In genomic region chr12:113239811-113240331, GRCh38 we compare ENCODE assay signal across 9 cellular contexts. TPM values are rescaled to one million over a fixed set of nuclear protein-coding genes. Genes with fewer than 3 reads are reported as not detected.
DNase-seq lines count a peak whose midpoint lies in the region; ATAC-seq and TF ChIP-seq lines count a peak whose summit lies in the region.
"Had no signal": no experiment of that assay in that cellular context is flagged by ENCODE, and none has a peak within 500 bp of the region (broad histone marks: within the 10 kb centered on the region; RNA-seq: fewer than 3 reads in every experiment).

No MANE protein-coding gene starts in this region.

- H2AFZ ChIP-seq in OCI-LY7 (ENCODE audit: low read length), result no peak overlapping the region

- no peaks in the 10 kb centered on the region for H3K9me2 ChIP-seq in OCI-LY7 (ENCODE audit: insufficient read depth, low read length)

- H3K36me3 ChIP-seq in CD4-positive, CD25-positive, alpha-beta regulatory T cell (ENCODE audit: control insufficient read depth, insufficient read depth, low read length), result peaks cover 22% of the 10 kb centered on the region
- H3K36me3 ChIP-seq in OCI-LY7 (ENCODE audit: insufficient read depth, low read length) (peaks cover 96% of the 10 kb centered on the region), rectal smooth muscle tissue (ENCODE audit: control insufficient read depth, insufficient read depth, low read length) (peaks cover 3% of the 10 kb centered on the region), MG63 (no peaks in the 10 kb centered on the region; the same call in 1 of the 2 replicates)

- H3K4me3 Mint-ChIP-seq in CD4-positive, CD25-positive, alpha-beta regulatory T cell, result no peak overlapping the region
- H3K4me3 Mint-ChIP-seq in activated naive CD8-positive, alpha-beta T cell treated with anti-CD3 and anti-CD28 coated beads, Interleukin-2, amount 50 U/mL, for 24 hours, result no peak overlapping the region

- H3K27ac ChIP-seq in CD4-positive, CD25-positive, alpha-beta regulatory T cell (ENCODE audit: insufficient read depth, low read length, poor library complexity, severe bottlenecking), result no peak overlapping the region
- peak overlapping the region; percentile 11 for H3K27ac ChIP-seq in OCI-LY7 (ENCODE audit: low read depth, low read length, poor library complexity, severe bottlenecking)
- peak overlapping the region; percentile 46 for H3K27ac ChIP-seq in rectal smooth muscle tissue (ENCODE audit: low read depth, low read length)

- H3K27me3 Mint-ChIP-seq in CD4-positive, CD25-positive, alpha-beta regulatory T cell, result no peaks in the 10 kb centered on the region
- no peaks in the 10 kb centered on the region for H3K27me3 Mint-ChIP-seq in activated naive CD8-positive, alpha-beta T cell treated with anti-CD3 and anti-CD28 coated beads, Interleukin-2, amount 50 U/mL, for 24 hours

- H3K36me3 Mint-ChIP-seq in CD4-positive, CD25-positive, alpha-beta regulatory T cell, result peaks cover 30% of the 10 kb centered on the region
- peaks cover 17% of the 10 kb centered on the region for H3K36me3 Mint-ChIP-seq in activated naive CD8-positive, alpha-beta T cell treated with anti-CD3 and anti-CD28 coated beads, Interleukin-2, amount 50 U/mL, for 24 hours (ENCODE audit: low read depth)

- peak overlapping the region; percentile 38; the same call in 1 of the 2 replicates for H3K4me2 ChIP-seq in OCI-LY7 (ENCODE audit: low read length)

- no peaks in the 10 kb centered on the region for H3K9me3 Mint-ChIP-seq in CD4-positive, CD25-positive, alpha-beta regulatory T cell
- H3K9me3 Mint-ChIP-seq in activated naive CD8-positive, alpha-beta T cell treated with anti-CD3 and anti-CD28 coated beads, Interleukin-2, amount 50 U/mL, for 24 hours, result no peaks in the 10 kb centered on the region

- peak overlapping the region in 2 of 3 donors; percentile 6 to 27 for H3K27ac Mint-ChIP-seq in CD4-positive, CD25-positive, alpha-beta regulatory T cell
- no peak overlapping the region for H3K27ac Mint-ChIP-seq in activated naive CD8-positive, alpha-beta T cell treated with anti-CD3 and anti-CD28 coated beads, Interleukin-2, amount 50 U/mL, for 24 hours

- CTCF ChIA-PET in OCI-LY7 (lab: Charles Lee; ENCODE audit: unreplicated experiment), result no interaction called here

- POLR2A ChIA-PET in OCI-LY7 (lab: Charles Lee), result interaction anchor here (1.2 kb wide), 1 partner anchor 19 kb away, joined by 3 read pairs; the partner anchor contains the start of gene TPCN1

- no peak for DNase-seq in CD4-positive, CD25-positive, alpha-beta regulatory T cell
- DNase-seq in OCI-LY7 (ENCODE audit: low spot score) (no peak), cardiac septum (ENCODE audit: low spot score) (peak; percentile 73), 8988T (no peak), MG63 (no peak)
- DNase-seq in activated naive CD8-positive, alpha-beta T cell treated with anti-CD3 and anti-CD28 coated beads, Interleukin-2, amount 50 U/mL, for 24 hours, result no peak
- DNase-seq: NCI-H748 treated with DMSO at 0.1 percent for 48 hours had no signal

- TF ChIP-seq CTCF in OCI-LY7 (conservative IDR thresholded peaks at IDR 0.05; ENCODE audit: low read length), result no peak

- no TSS peak for BruUV-seq in OCI-LY7 (replicated peaks; lab: Mats Ljungman, UMichigan)

- H3K9ac ChIP-seq in rectal smooth muscle tissue (ENCODE audit: low read length), result peak overlapping the region; percentile 56

- no peak for ATAC-seq in CD4-positive, CD25-positive, alpha-beta regulatory T cell (ENCODE audit: low read depth in 2 of 2)
- no peak for ATAC-seq in activated naive CD8-positive, alpha-beta T cell treated with anti-CD3 and anti-CD28 coated beads, Interleukin-2, amount 50 U/mL, for 24 hours
- ATAC-seq in HG02981 (IDR thresholded peaks at IDR 0.05; ENCODE audit: unreplicated experiment), result no peak

- no peaks in the 10 kb centered on the region for H3K9me3 ChIP-seq in CD4-positive, CD25-positive, alpha-beta regulatory T cell (ENCODE audit: control insufficient read depth in 2 of 2, low read length in 2 of 2)
- no peaks in the 10 kb centered on the region for H3K9me3 ChIP-seq in OCI-LY7 (ENCODE audit: low read length)
- no peaks in the 10 kb centered on the region for H3K9me3 ChIP-seq in MG63

- no peaks in the 10 kb centered on the region for H3K4me1 ChIP-seq in CD4-positive, CD25-positive, alpha-beta regulatory T cell (ENCODE audit: control insufficient read depth, insufficient read depth, low read length, poor library complexity, severe bottlenecking)
- peaks cover 23% of the 10 kb centered on the region for H3K4me1 ChIP-seq in OCI-LY7 (ENCODE audit: insufficient read depth, low read length, poor library complexity, severe bottlenecking)
- H3K4me1 ChIP-seq in rectal smooth muscle tissue (ENCODE audit: control insufficient read depth, insufficient read depth, low read length), result peaks cover 15% of the 10 kb centered on the region

- intact Hi-C loops in OCI-LY7 (cut with micrococcal nuclease; ENCODE audit: unreplicated experiment) (no loop called here), cardiac septum (cut with DNase I) (loop anchor here (5.0 kb wide), 1 partner anchor 32 kb away; no protein-coding TSS in a partner anchor)

- H3K79me2 ChIP-seq in OCI-LY7 (ENCODE audit: insufficient read depth, low read depth, low read length), result peaks cover 46% of the 10 kb centered on the region; the same call in 1 of the 2 replicates

- H3K4me1 Mint-ChIP-seq in CD4-positive, CD25-positive, alpha-beta regulatory T cell, result peaks cover 5 to 54% (median 11%) of the 10 kb centered on the region in 4 donors
- H3K4me1 Mint-ChIP-seq in activated naive CD8-positive, alpha-beta T cell treated with anti-CD3 and anti-CD28 coated beads, Interleukin-2, amount 50 U/mL, for 24 hours, result peaks cover 22% of the 10 kb centered on the region

- no peak overlapping the region for H3K4me3 ChIP-seq in CD4-positive, CD25-positive, alpha-beta regulatory T cell (ENCODE audit: low read depth, low read length)
- H3K4me3 ChIP-seq in OCI-LY7 (ENCODE audit: low read depth, low read length, poor library complexity, severe bottlenecking) (no peak overlapping the region), rectal smooth muscle tissue (ENCODE audit: low read length) (no peak overlapping the region), MG63 (no peak overlapping the region)

- H3K27me3 ChIP-seq in CD4-positive, CD25-positive, alpha-beta regulatory T cell (ENCODE audit: control insufficient read depth, insufficient read depth, low read length), result no peaks in the 10 kb centered on the region
- no peaks in the 10 kb centered on the region for H3K27me3 ChIP-seq in rectal smooth muscle tissue (ENCODE audit: control insufficient read depth, insufficient read depth, low read length)
- H3K27me3 ChIP-seq in MG63, result no peaks in the 10 kb centered on the region

- H4K20me1 ChIP-seq in OCI-LY7 (ENCODE audit: insufficient read depth, low read length), result no peaks in the 10 kb centered on the region; the same call in 1 of the 2 replicates

RNA-seq across cellular contexts. Expression of gene TPCN1, which starts 18.6 kb away (rescaled TPM):
- total RNA-seq in CD4-positive, CD25-positive, alpha-beta regulatory T cell, result 44.9 TPM
- 1 to 10 TPM; 5.2 to 9.5 (median 8.4) TPM for polyA plus RNA-seq in CD4-positive, CD25-positive, alpha-beta regulatory T cell
- total RNA-seq in OCI-LY7 (2014; rRNA removed; shearing (Covaris generic)), result 72.4 and 96.0 TPM in 2 replicates
- total RNA-seq in OCI-LY7 (2022) (160 and 177 TPM in 2 replicates), cardiac septum (77.1 TPM)
- 3.9 and 5.4 TPM in 2 replicates for total RNA-seq in MG63 (2014; rRNA removed; shearing (Covaris generic); ENCODE audit: low replicate concordance)

RNA-seq across cellular contexts. Expression of gene RITA1, which starts 54.4 kb away (rescaled TPM):
- total RNA-seq in CD4-positive, CD25-positive, alpha-beta regulatory T cell, result 10.1 TPM
- polyA plus RNA-seq in CD4-positive, CD25-positive, alpha-beta regulatory T cell, result 10 to 100 TPM; 20.4 to 38.3 (median 24.2) TPM
- total RNA-seq in OCI-LY7 (2014; rRNA removed; shearing (Covaris generic)), result 72.5 and 90.8 TPM in 2 replicates
- 59.5 and 68.6 TPM in 2 replicates for total RNA-seq in OCI-LY7 (2022)
- 11.0 TPM for total RNA-seq in cardiac septum
- total RNA-seq in MG63 (2014; rRNA removed; shearing (Covaris generic); ENCODE audit: low replicate concordance), result 34.4 and 38.6 TPM in 2 replicates

RNA-seq across cellular contexts. Expression of gene DDX54, which starts 54.6 kb away (rescaled TPM):
- 75.5 TPM for total RNA-seq in CD4-positive, CD25-positive, alpha-beta regulatory T cell
- 10 to 100 TPM; 12.5 to 20.8 (median 17.8) TPM for polyA plus RNA-seq in CD4-positive, CD25-positive, alpha-beta regulatory T cell
- 86.0 and 87.2 TPM in 2 replicates for total RNA-seq in OCI-LY7 (2014; rRNA removed; shearing (Covaris generic))
- total RNA-seq in OCI-LY7 (2022), result 145 and 150 TPM in 2 replicates
- total RNA-seq in cardiac septum, result 35.5 TPM
- total RNA-seq in MG63 (2014; rRNA removed; shearing (Covaris generic); ENCODE audit: low replicate concordance), result 80.5 and 82.0 TPM in 2 replicates
